ENCODE assay signal across 8 cellular contexts in the genomic region with DNA sequence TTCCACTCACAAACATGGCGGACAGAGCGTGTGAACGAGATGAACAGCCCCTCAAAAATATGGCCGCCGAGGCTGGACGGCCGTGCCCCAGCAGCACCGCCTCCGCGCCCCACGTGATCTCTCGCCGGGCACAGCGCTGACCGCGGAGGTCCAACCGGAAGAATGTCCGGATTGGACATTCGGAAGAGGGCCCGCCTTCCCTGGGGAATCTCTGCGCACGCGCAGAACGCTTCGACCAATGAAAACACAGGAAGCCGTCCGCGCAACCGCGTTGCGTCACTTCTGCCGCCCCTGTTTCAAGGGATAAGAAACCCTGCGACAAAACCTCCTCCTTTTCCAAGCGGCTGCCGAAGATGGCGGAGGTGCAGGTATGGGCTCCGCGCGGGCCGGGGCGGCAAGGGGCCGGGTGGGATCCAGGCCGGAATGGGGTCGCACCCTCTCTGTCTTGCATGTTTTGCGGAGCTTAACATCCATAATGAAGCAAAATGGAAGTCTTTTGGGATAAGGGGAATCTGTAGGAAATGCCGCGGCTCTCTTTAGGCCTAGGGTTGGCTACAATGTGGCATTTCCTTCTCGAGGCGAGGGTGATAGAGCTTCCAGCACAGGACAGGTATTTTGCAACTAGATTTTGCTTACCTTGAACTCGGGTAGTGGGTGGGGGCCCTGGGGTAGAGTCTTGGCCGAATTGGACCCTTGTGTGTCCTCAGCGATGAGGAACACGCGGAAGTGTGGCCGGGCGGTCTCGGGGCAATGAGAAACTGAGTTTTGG. TPM values are rescaled to one million over a fixed set of nuclear protein-coding genes. Genes with fewer than 3 reads are reported as not detected.
A peak's percentile ranks its signal among the peaks of the same experiment; 100 is the strongest.
DNase-seq lines count a peak whose midpoint lies in the region; ATAC-seq, FAIRE-seq and TF ChIP-seq lines count a peak whose summit lies in the region.

A gene (plus strand): TSS at position 332 of the 769 bp plus-strand sequence. CDS start 22 bp downstream, at position 354.

- H3K9me3 ChIP-seq in right atrium auricular region (no peaks in the 10 kb centered on the region), psoas muscle (no peaks in the 10 kb centered on the region)

- 0% methylated on average over 57 of the region's 57 CpGs for WGBS in psoas muscle, 3 donors

- H3K4me1 ChIP-seq in right atrium auricular region (peaks cover 0 to 28% of the 10 kb centered on the region in 2 donors), psoas muscle (peaks cover 24% of the 10 kb centered on the region)

- intact Hi-C loops in T-helper 2 cell treated with Interferon-gamma antibody and Interleukin-4, amounts not matched to agents 100 ng/mL and 5 ng/mL, for 36 hours (cut with micrococcal nuclease) = loop anchor here (1.0 kb wide), 3 partner anchors 9 to 34 kb away; a partner anchor contains a TSS
- intact Hi-C loops in psoas muscle (cut with DNase I) = no loop called here

- peak within 1 kb of the TSS; percentile 85 to 96 for H3K27ac ChIP-seq in right atrium auricular region
- H3K27ac ChIP-seq in psoas muscle = peak within 1 kb of the TSS; percentile 95

- no peaks in the 10 kb centered on the region for H3K27me3 ChIP-seq in right atrium auricular region
- H3K27me3 ChIP-seq in psoas muscle (ENCODE audit: insufficient read depth in 3 of 3, low read length in 2 of 3) = no peaks in the 10 kb centered on the region

- H3K4me3 ChIP-seq in right atrium auricular region (peak within 1 kb of the TSS; percentile 83 to 98), psoas muscle (peak within 1 kb of the TSS; percentile 98)

- H3K36me3 ChIP-seq in right atrium auricular region (peaks cover 38% of the 10 kb centered on the region), psoas muscle (ENCODE audit: insufficient read depth in 1 of 2, low read depth in 1 of 2) (peaks cover 11 to 40% of the 10 kb centered on the region in 2 donors)

- DNase-seq in NCI-H187 treated with DMSO at 0.1 percent for 48 hours (lab: John Stamatoyannopoulos, UW) = peak; percentile 89
- DNase-seq in anterior cingulate cortex (lab: John Stamatoyannopoulos, UW) = peak; percentile 91 to 100 (median 99)
- DNase-seq in right atrium auricular region (ENCODE audit: low spot score) = peak; percentile 100
- DNase-seq in psoas muscle = peak; percentile 100
- peak; percentile 98 for DNase-seq in urothelium cell line (ENCODE audit: low spot score)

- TF ChIP-seq CTCF in right atrium auricular region (IDR thresholded peaks at IDR 0.05) = peak in 1 of 2 donors; percentile 18
- TF ChIP-seq CTCF in psoas muscle (IDR thresholded peaks at IDR 0.05) = no peak

- peak; percentile 64 for ATAC-seq in GM18499 (IDR thresholded peaks at IDR 0.05; ENCODE audit: insufficient read depth, unreplicated experiment)
- peak; percentile 89 for ATAC-seq in HG02943 (IDR thresholded peaks at IDR 0.05; ENCODE audit: low read depth, unreplicated experiment)
- ATAC-seq in psoas muscle = peak; percentile 95 to 96 (median 96)

- FAIRE-seq in urothelium cell line (lab: Jason Lieb, UNC) = peak; percentile 61

RNA-seq across cellular contexts. Expression of the gene that starts here (rescaled TPM):
- total RNA-seq in T-helper 2 cell treated with Interferon-gamma antibody and Interleukin-4, amounts not matched to agents 100 ng/mL and 5 ng/mL, for 36 hours = 2,471 and 2,495 TPM in 2 replicates
- total RNA-seq in right atrium auricular region (1,000 to 10,000 TPM in 1 of 2 donors, 100 to 1,000 TPM in 1; 765 to 1,868 TPM), psoas muscle (1,000 to 10,000 TPM; 1,392 to 2,022 (median 1,763) TPM)
- 1,000 to 10,000 TPM; 1,992 to 2,955 (median 2,046) TPM for polyA plus RNA-seq in psoas muscle

Comparison
In these comparisons a context has a peak if more than half of its experiments do, and no peak if none do; other contexts are left out.
1. Peak in every context shown above with its lines: DNase-seq, ATAC-seq, H3K4me3 ChIP-seq and H3K27ac ChIP-seq.